In the genomic region with DNA sequence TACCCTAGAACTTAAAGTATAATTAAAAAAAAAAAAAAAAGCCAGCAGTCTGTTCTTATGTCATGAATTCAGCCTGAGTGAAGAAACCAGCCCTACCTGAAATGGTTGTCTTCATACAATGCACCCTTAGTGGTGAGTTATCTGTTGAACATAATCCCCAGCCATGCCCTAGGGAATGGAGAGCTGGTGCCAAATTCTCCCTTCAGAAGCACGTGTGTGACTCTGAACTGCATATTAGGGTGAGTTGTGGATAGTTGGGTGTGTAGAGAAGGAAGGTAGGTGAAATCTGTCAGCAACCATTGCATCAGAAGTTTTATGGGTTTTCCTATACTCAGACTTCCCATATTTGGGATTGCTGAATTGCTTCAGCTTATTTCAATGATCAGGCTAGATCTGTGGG, we compare ENCODE assay signal across 33 cellular contexts. TPM values are rescaled to one million over a fixed set of nuclear protein-coding genes. Genes with fewer than 3 reads are reported as not detected.
"Had no signal": no experiment of that assay in that cellular context is flagged by ENCODE, and none has a peak within 500 bp of the region (broad histone marks: within the 10 kb centered on the region; RNA-seq: fewer than 3 reads in every experiment).

No MANE protein-coding gene starts in this region.

- FAIRE-seq: astrocyte, TTC549 had no signal

- H3K4me1 Mint-ChIP-seq: WTC11 had no signal

- H3K27me3 ChIP-seq: adrenal gland, body of pancreas, breast epithelium, Peyer's patch had no signal

- H3K36me3 ChIP-seq: adrenal gland, breast epithelium, Peyer's patch had no signal

- H3K27ac Mint-ChIP-seq: activated CD4-positive, alpha-beta T cell treated with anti-CD3 and anti-CD28 coated beads for 36 hours; activated CD4-positive, alpha-beta T cell treated with anti-CD3 and anti-CD28 coated beads, Interleukin-2, amount 10 ng/mL, durations not matched to agents 7 days and 5 days; activated naive CD4-positive, alpha-beta T cell treated with anti-CD3 and anti-CD28 coated beads for 36 hours; activated naive CD4-positive, alpha-beta T cell treated with anti-CD3 and anti-CD28 coated beads, Interleukin-2, amount 50 U/mL, for 72 hours; activated T-helper 1 cell treated with anti-CD3 and anti-CD28 coated beads, Interleukin-12 subunit alpha, Interleukin-12 subunit beta, Interleukin-2, Interleukin-4 antibody, amounts not matched to agents 30 ng/mL and 10 ng/mL and 1 ng/mL, durations not matched to agents 14 hours and 24 hours and 36 hours; WTC11 had no signal

- H3K4me3 Mint-ChIP-seq: activated CD4-positive, alpha-beta T cell treated with anti-CD3 and anti-CD28 coated beads for 36 hours; activated CD4-positive, alpha-beta T cell treated with anti-CD3 and anti-CD28 coated beads, Interleukin-2, amount 10 ng/mL, durations not matched to agents 7 days and 5 days; activated naive CD4-positive, alpha-beta T cell treated with anti-CD3 and anti-CD28 coated beads for 36 hours; activated T-cell treated with anti-CD3 and anti-CD28 coated beads, Interleukin-2, amount 50 U/mL, for 4 hours; activated T-helper 1 cell treated with anti-CD3 and anti-CD28 coated beads, Interleukin-12 subunit alpha, Interleukin-12 subunit beta, Interleukin-2, Interleukin-4 antibody, amounts not matched to agents 30 ng/mL and 10 ng/mL and 1 ng/mL, durations not matched to agents 14 hours and 24 hours and 36 hours; WTC11 had no signal

- H3K9me3 Mint-ChIP-seq: activated naive CD4-positive, alpha-beta T cell treated with anti-CD3 and anti-CD28 coated beads for 36 hours; activated naive CD4-positive, alpha-beta T cell treated with anti-CD3 and anti-CD28 coated beads, Interleukin-2, amount 50 U/mL, for 72 hours; activated T-cell treated with anti-CD3 and anti-CD28 coated beads, Interleukin-2, amount 50 U/mL, for 4 hours; activated T-helper 1 cell treated with anti-CD3 and anti-CD28 coated beads, Interleukin-12 subunit alpha, Interleukin-12 subunit beta, Interleukin-2, Interleukin-4 antibody, amounts not matched to agents 30 ng/mL and 10 ng/mL and 1 ng/mL, durations not matched to agents 14 hours and 24 hours and 36 hours; WTC11 had no signal

- ATAC-seq: activated CD4-positive, alpha-beta T cell treated with anti-CD3 and anti-CD28 coated beads for 36 hours; activated CD4-positive, CD25-positive, alpha-beta regulatory T cell treated with anti-CD3 and anti-CD28 coated beads, Interleukin-2, amount 50 U/mL, for 24 hours; activated naive CD4-positive, alpha-beta T cell treated with anti-CD3 and anti-CD28 coated beads, Interleukin-2, amount 50 U/mL, for 72 hours; activated T-cell treated with anti-CD3 and anti-CD28 coated beads, Interleukin-2, amount 50 U/mL, for 4 hours; body of pancreas; PC-3; WTC11 had no signal

- H3K9me3 ChIP-seq: adrenal gland, body of pancreas, breast epithelium, Peyer's patch had no signal

- H3K36me3 Mint-ChIP-seq: WTC11 had no signal

- H3K4me1 ChIP-seq: body of pancreas, breast epithelium, Peyer's patch had no signal

- DNase-seq: activated CD4-positive, alpha-beta T cell treated with anti-CD3 and anti-CD28 coated beads for 36 hours; activated CD4-positive, alpha-beta T cell treated with anti-CD3 and anti-CD28 coated beads, Interleukin-2, amount 10 ng/mL, durations not matched to agents 7 days and 5 days; activated CD4-positive, alpha-beta T cell treated with anti-CD3 and anti-CD28 coated beads, Interleukin-2, amount 50 U/mL, for 48 hours; activated CD8-positive, alpha-beta memory T cell treated with anti-CD3 and anti-CD28 coated beads, Interleukin-2, amount 50 U/mL, for 4 hours; activated gamma-delta T cell treated with Interleukin-2 at 50 U/mL for 16 hours; activated naive CD4-positive, alpha-beta T cell treated with anti-CD3 and anti-CD28 coated beads for 36 hours; activated T-cell treated with anti-CD3 and anti-CD28 coated beads for 4 hours; activated T-cell treated with anti-CD3 and anti-CD28 coated beads, Interleukin-2, amount 50 U/mL, for 4 hours; adrenal gland; body of pancreas; Kasumi-1; KG1; MM.1S; MV-4-11; NCI-H1092; NCI-H1436 treated with DMSO at 0.1 percent for 48 hours; NCI-H1694 treated with DMSO at 0.1 percent for 48 hours; NCI-H2029; NCI-H345; NCI-H524 treated with DMSO at 0.1 percent for 48 hours; PC-3; Peyer's patch; Right ventricle myocardium superior; RPMI8226; T1000 had no signal

- H3K4me3 ChIP-seq: adrenal gland, body of pancreas, breast epithelium, Peyer's patch had no signal

- H3K27me3 Mint-ChIP-seq: activated CD4-positive, alpha-beta T cell treated with anti-CD3 and anti-CD28 coated beads for 36 hours; activated CD4-positive, alpha-beta T cell treated with anti-CD3 and anti-CD28 coated beads, Interleukin-2, amount 10 ng/mL, durations not matched to agents 7 days and 5 days had no signal

- H3K27ac ChIP-seq: adrenal gland, body of pancreas, breast epithelium, Peyer's patch had no signal

RNA-seq across cellular contexts. Expression of a gene that starts 46.6 kb away (rescaled TPM):
- total RNA-seq: body of pancreas, NCI-H460 had no signal
